Comparison of ENCODE assay signal across 28 cellular contexts in genomic region chr20:16283307-16283706, GRCh38.
"Had no signal": no experiment of that assay in that cellular context is flagged by ENCODE, and none has a peak within 500 bp of the region (broad histone marks: within the 10 kb centered on the region; RNA-seq: fewer than 3 reads in every experiment).

No MANE protein-coding gene starts in this region.

- DNase-seq: activated CD4-positive, alpha-beta memory T cell treated with anti-CD3 and anti-CD28 coated beads for 36 hours; activated CD4-positive, alpha-beta T cell treated with anti-CD3 and anti-CD28 coated beads, Interleukin-2, amount 10 ng/mL, durations not matched to agents 7 days and 5 days; activated CD4-positive, CD25-positive, alpha-beta regulatory T cell; activated CD8-positive, alpha-beta memory T cell treated with anti-CD3 and anti-CD28 coated beads for 24 hours; activated gamma-delta T cell; activated naive CD4-positive, alpha-beta T cell treated with anti-CD3 and anti-CD28 coated beads, Interleukin-2, amount 10 ng/mL, durations not matched to agents 7 days and 5 days; activated naive CD8-positive, alpha-beta T cell treated with anti-CD3 and anti-CD28 coated beads for 36 hours; activated T-cell treated with anti-CD3 and anti-CD28 coated beads, Interleukin-2, amount 50 U/mL, for 4 hours; aorta; caudate nucleus; KG1; NCI-H1092 treated with DMSO at 0.1 percent for 48 hours; NCI-H1417 treated with DMSO at 0.1 percent for 48 hours; NCI-H1694 treated with DMSO at 0.1 percent for 48 hours; NCI-H2029 treated with DMSO at 0.1 percent for 48 hours; NCI-H510A treated with DMSO at 0.1 percent for 48 hours; NCI-H774; NK-92 treated with Interleukin-12 subunit alpha and Interleukin-12 subunit beta, amount 100 ng/mL, for 24 hours; OCI-M1; RPMI8226; T-cell; T-helper 2 cell; T1000 had no signal

- H3K36me3 ChIP-seq: breast epithelium had no signal

- H3K4me1 ChIP-seq: breast epithelium had no signal

- H3K9me3 ChIP-seq: breast epithelium had no signal

- H3K27ac ChIP-seq: breast epithelium, SK-N-MC, VCaP had no signal

- H3K27me3 ChIP-seq: breast epithelium had no signal

- ATAC-seq: activated T-cell treated with anti-CD3 and anti-CD28 coated beads, Interleukin-2, amount 50 U/mL, for 4 hours; Panc1; Right ventricle myocardium inferior; T-cell had no signal

- H3K4me3 ChIP-seq: breast epithelium, SK-N-MC had no signal
